Comparison of ENCODE assay signal across 8 cellular contexts in the genomic region with DNA sequence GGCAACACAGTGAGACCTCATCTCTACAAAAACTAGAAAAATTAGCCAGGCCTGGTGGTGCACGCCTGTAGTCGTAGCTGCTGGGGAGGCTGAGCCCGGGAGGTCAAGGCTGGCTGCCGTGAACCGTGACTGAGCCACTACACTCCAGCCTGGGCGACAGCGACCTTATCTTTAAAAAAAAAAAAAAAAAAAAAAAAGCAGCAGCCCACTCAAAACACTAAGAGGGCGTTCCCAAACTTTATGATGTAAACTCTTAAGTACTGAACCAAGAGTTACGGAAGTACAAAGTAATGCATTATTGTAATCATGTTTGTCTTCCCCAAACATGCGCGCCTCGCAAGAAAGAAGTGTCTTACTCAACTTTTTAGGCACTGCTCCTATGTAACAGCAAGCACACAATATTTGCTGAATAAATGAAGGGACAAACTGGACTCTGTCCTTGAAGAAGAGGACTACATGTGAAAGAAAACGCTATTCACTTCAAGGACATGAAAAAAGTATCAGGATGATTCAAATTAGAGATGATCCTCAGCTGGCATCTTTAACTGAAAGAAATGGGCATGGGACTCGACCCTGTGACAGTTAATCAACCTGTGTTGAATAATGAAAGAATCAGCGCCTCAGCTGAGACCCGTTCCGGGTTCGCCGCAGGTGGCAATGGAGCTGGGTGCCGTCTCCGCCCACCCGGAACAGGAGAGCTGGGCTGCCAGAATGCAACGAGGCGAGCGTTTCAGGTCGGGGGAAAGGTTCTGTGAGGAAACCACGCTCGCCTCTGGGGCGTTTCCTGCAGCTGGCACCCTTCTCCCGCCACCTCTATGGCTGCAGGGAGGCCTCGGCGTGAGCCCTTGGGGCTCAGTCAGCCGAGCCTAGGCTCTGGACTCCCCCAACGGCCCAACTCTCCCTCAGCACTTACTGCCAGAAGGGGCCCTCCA. TPM values are rescaled to one million over a fixed set of nuclear protein-coding genes. Genes with fewer than 3 reads are reported as not detected.
DNase-seq lines count a peak whose midpoint lies in the region; ATAC-seq and TF ChIP-seq lines count a peak whose summit lies in the region.

No MANE protein-coding gene starts in this region.

- WGBS in right lobe of liver (ENCODE audit: insufficient coverage, low coverage, low lambda C conversion rate, missing lambda C conversion rate) = 3% methylated on average over 20 of the region's 34 CpGs

- intact Hi-C loops in colonic mucosa (cut with DNase I) (loop anchor here (2.0 to 5.0 kb wide), 2 partner anchors 76 to 125 kb away; no protein-coding TSS in a partner anchor), right lobe of liver (cut with DNase I) (loop anchor here (10.0 kb wide), 1 partner anchor 72 kb away; a partner anchor contains a TSS)

- TF ChIP-seq POLR2A in right lobe of liver (IDR thresholded peaks at IDR 0.05) = no peak

- TF ChIP-seq CTCF in colonic mucosa (IDR thresholded peaks at IDR 0.05) (no peak), right lobe of liver (IDR thresholded peaks at IDR 0.05) (no peak)

- DNase-seq in NCI-H1436 (lab: John Stamatoyannopoulos, UW) = peak; percentile 31
- DNase-seq in NCI-H1436 treated with DMSO at 0.1 percent for 48 hours (lab: John Stamatoyannopoulos, UW) = no peak
- peak; percentile 45 for DNase-seq in NCI-H2196 (lab: John Stamatoyannopoulos, UW; ENCODE audit: unreplicated experiment)
- peak; percentile 76 to 86 for DNase-seq in activated CD4-positive, alpha-beta T cell treated with anti-CD3 and anti-CD28 coated beads for 4 hours
- peak; percentile 80 for DNase-seq in colonic mucosa
- peak; percentile 81 to 84 (median 82) for DNase-seq in right lobe of liver
- peak; percentile 57 to 70 (median 61) for DNase-seq in stimulated activated CD4-positive, alpha-beta T cell treated with anti-CD3 and anti-CD28 coated beads, TNF-alpha, amount 100 ng/mL, for 1 hour (ENCODE audit: low read depth in 3 of 3, low spot score in 1 of 3)

- H3K9me3 ChIP-seq in colonic mucosa = no peaks in the 10 kb centered on the region
- H3K9me3 ChIP-seq in right lobe of liver = no peaks in the 10 kb centered on the region

- ATAC-seq in HG03025 (IDR thresholded peaks at IDR 0.05; ENCODE audit: low FRiP score, unreplicated experiment) (peak; percentile 51), right lobe of liver (peak; percentile 73 to 86 (median 79))

- peak overlapping the region; percentile 99 for H3K9ac ChIP-seq in colonic mucosa (ENCODE audit: low read depth in 2 of 2, low read length in 2 of 2)

- H3K27ac ChIP-seq in colonic mucosa (peak overlapping the region; percentile 98), right lobe of liver (peak overlapping the region; percentile 92 to 99 (median 95))

- H3K4me1 ChIP-seq in colonic mucosa (peaks cover 13% of the 10 kb centered on the region), right lobe of liver (peaks cover 0 to 21% (median 5%) of the 10 kb centered on the region in 4 donors)

- H3K36me3 ChIP-seq in colonic mucosa (peaks cover 5% of the 10 kb centered on the region), right lobe of liver (peaks cover 0 to 23% (median 7%) of the 10 kb centered on the region in 4 donors)

- H3K4me3 ChIP-seq in colonic mucosa = peak overlapping the region; percentile 81
- peak overlapping the region; percentile 77 to 96 (median 90) for H3K4me3 ChIP-seq in right lobe of liver

- no peaks in the 10 kb centered on the region for H3K27me3 ChIP-seq in colonic mucosa
- H3K27me3 ChIP-seq in right lobe of liver = no peaks in the 10 kb centered on the region

RNA-seq across cellular contexts. Expression of a gene that starts 0.7 kb away (rescaled TPM):
- total RNA-seq in colonic mucosa (10 to 100 TPM; 79.3 to 95.3 TPM), right lobe of liver (10 to 100 TPM; 35.4 to 55.6 (median 40.8) TPM)

RNA-seq across cellular contexts. Expression of a gene that starts 48.4 kb away (rescaled TPM):
- total RNA-seq in colonic mucosa (1 to 10 TPM; 1.2 to 2.6 TPM), right lobe of liver (1 to 10 TPM in 2 of 6 experiments, under 1 TPM in 4; 0.28 to 1.9 (median 0.71) TPM)

RNA-seq across cellular contexts. Expression of a gene that starts 48.6 kb away (rescaled TPM):
- total RNA-seq in colonic mucosa (1,000 to 10,000 TPM; 1,783 to 5,339 TPM), right lobe of liver (1,000 to 10,000 TPM in 5 of 6 experiments, 100 to 1,000 TPM in 1; 894 to 5,671 (median 2,154) TPM)
